ENCODE assay signal across 1 cellular context in the genomic region with DNA sequence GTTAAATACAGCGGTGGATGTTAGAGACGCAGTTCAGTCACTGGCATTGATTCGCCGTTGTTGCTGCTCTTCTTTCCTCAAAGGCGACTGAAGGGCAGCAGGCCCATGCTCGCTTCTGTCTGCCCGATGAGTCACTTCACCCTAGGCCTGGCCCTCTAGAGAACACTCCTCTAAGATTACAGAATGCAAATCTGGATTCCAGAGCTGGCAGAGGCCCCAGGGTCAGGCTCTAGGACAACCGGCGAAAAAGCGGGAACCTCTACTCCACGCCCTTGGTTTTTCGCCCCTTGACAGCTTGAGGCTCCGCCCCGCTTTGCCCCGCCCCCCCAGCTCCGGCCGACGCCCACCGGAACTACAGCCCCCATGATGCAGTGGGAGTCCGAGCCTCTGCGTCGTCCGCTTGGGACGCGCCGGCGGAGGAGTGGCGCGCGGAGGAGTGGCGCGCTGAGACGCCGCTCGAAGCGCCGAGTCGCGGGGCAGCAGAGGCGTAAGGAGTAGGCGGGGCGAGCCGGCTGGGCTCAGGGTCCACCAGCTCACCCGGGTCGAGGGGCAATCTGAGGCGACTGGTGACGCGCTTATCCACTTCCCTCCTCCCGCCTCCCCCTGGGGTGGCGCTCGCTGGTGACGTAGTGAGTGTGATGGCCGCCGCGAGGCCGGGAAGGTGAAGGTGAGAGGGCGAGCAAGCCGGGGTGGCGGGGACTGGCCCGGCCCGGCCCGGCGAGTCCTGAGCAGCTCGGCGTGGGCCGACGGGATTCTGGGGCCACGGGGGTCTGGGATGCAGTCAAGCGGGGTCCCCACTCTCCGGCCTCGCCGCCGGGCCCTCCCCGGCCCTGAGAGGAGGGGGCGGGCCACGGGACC.
TF ChIP-seq lines count a peak whose summit lies in the region.

A gene (plus strand): TSS at position 627 of the 858 bp plus-strand sequence. CDS start 8,725 bp downstream, outside the sequence.

TF ChIP-seq in HepG2, 621 proteins besides CTCF, POLR2A, EP300 and RAD21 (continued from another document and continues in another):
- TF ChIP-seq RORA (CRISPR knock-in tag; IDR thresholded peaks at IDR 0.05) (no peak), ZNF879 (CRISPR knock-in tag; IDR thresholded peaks at IDR 0.05) (no peak), NFE2L2 (IDR thresholded peaks at IDR 0.05; ENCODE audit: low read length) (no peak), CEBPB (IDR thresholded peaks at IDR 0.05; ENCODE audit: borderline replicate concordance, low read depth, low read length) (no peak), ISX (CRISPR knock-in tag; conservative IDR thresholded peaks at IDR 0.05) (peak; percentile 42; the same call in 1 of the 2 replicates), TCF12 (IDR thresholded peaks at IDR 0.05) (no peak), TCF12 (CRISPR knock-in tag; IDR thresholded peaks at IDR 0.05) (peak; percentile 72; the same call in 1 of the 2 replicates), RFXAP (CRISPR knock-in tag; IDR thresholded peaks at IDR 0.05; ENCODE audit: borderline replicate concordance) (peak; percentile 66), ZNF563 (CRISPR knock-in tag; IDR thresholded peaks at IDR 0.05) (peak; percentile 23; the same call in 1 of the 2 replicates), SRSF4 (IDR thresholded peaks at IDR 0.05; ENCODE audit: low read depth, low read length, poor library complexity, severe bottlenecking) (no peak), SPEN (CRISPR knock-in tag; IDR thresholded peaks at IDR 0.05; ENCODE audit: low read depth) (peak; percentile 93), ZFP37 (CRISPR knock-in tag; IDR thresholded peaks at IDR 0.05; ENCODE audit: borderline replicate concordance) (0 out of 2 replicates have a peak, but pooled peaks have one; percentile 6), IRX3 (CRISPR knock-in tag; IDR thresholded peaks at IDR 0.05; ENCODE audit: borderline replicate concordance, low read depth) (no peak), ZNF660 (CRISPR knock-in tag; IDR thresholded peaks at IDR 0.05; ENCODE audit: borderline replicate concordance, low read depth) (no peak), FLYWCH1 (CRISPR knock-in tag; IDR thresholded peaks at IDR 0.05) (no peak), IKZF1 (IDR thresholded peaks at IDR 0.05) (no peak), ZFP82 (CRISPR knock-in tag; IDR thresholded peaks at IDR 0.05; ENCODE audit: borderline replicate concordance) (no peak; the same call in 1 of the 2 replicates)
- TF ChIP-seq, protein P1, sequence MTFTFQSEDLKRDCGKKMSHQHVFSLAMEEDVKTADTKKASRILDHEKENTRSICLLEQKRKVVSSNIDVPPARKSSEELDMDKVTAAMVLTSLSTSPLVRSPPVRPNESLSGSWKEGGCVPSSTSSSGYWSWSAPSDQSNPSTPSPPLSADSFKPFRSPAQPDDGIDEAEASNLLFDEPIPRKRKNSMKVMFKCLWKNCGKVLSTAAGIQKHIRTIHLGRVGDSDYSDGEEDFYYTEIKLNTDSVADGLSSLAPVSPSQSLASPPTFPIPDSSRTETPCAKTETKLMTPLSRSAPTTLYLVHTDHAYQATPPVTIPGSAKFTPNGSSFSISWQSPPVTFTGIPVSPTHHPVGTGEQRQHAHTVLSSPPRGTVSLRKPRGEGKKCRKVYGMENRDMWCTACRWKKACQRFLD (CRISPR knock-in tag; IDR thresholded peaks at IDR 0.05; ENCODE audit: borderline replicate concordance), result no peak
- TF ChIP-seq, protein P2, sequence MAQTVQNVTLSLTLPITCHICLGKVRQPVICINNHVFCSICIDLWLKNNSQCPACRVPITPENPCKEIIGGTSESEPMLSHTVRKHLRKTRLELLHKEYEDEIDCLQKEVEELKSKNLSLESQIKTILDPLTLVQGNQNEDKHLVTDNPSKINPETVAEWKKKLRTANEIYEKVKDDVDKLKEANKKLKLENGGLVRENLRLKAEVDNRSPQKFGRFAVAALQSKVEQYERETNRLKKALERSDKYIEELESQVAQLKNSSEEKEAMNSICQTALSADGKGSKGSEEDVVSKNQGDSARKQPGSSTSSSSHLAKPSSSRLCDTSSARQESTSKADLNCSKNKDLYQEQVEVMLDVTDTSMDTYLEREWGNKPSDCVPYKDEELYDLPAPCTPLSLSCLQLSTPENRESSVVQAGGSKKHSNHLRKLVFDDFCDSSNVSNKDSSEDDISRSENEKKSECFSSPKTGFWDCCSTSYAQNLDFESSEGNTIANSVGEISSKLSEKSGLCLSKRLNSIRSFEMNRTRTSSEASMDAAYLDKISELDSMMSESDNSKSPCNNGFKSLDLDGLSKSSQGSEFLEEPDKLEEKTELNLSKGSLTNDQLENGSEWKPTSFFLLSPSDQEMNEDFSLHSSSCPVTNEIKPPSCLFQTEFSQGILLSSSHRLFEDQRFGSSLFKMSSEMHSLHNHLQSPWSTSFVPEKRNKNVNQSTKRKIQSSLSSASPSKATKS (CRISPR knock-in tag; IDR thresholded peaks at IDR 0.05), result 0 out of 2 replicates have a peak, but pooled peaks have one; percentile 50
- TF ChIP-seq, protein P3, sequence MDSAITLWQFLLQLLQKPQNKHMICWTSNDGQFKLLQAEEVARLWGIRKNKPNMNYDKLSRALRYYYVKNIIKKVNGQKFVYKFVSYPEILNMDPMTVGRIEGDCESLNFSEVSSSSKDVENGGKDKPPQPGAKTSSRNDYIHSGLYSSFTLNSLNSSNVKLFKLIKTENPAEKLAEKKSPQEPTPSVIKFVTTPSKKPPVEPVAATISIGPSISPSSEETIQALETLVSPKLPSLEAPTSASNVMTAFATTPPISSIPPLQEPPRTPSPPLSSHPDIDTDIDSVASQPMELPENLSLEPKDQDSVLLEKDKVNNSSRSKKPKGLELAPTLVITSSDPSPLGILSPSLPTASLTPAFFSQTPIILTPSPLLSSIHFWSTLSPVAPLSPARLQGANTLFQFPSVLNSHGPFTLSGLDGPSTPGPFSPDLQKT (CRISPR knock-in tag; IDR thresholded peaks at IDR 0.05; ENCODE audit: borderline replicate concordance), result no peak
- TF ChIP-seq, protein P4, sequence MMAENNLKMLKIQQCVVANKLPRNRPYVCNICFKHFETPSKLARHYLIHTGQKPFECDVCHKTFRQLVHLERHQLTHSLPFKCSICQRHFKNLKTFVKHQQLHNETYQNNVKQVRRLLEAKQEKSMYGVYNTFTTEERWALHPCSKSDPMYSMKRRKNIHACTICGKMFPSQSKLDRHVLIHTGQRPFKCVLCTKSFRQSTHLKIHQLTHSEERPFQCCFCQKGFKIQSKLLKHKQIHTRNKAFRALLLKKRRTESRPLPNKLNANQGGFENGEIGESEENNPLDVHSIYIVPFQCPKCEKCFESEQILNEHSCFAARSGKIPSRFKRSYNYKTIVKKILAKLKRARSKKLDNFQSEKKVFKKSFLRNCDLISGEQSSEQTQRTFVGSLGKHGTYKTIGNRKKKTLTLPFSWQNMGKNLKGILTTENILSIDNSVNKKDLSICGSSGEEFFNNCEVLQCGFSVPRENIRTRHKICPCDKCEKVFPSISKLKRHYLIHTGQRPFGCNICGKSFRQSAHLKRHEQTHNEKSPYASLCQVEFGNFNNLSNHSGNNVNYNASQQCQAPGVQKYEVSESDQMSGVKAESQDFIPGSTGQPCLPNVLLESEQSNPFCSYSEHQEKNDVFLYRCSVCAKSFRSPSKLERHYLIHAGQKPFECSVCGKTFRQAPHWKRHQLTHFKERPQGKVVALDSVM (CRISPR knock-in tag; IDR thresholded peaks at IDR 0.05), result peak; percentile 5; the same call in 1 of the 2 replicates
- TF ChIP-seq, protein P5, sequence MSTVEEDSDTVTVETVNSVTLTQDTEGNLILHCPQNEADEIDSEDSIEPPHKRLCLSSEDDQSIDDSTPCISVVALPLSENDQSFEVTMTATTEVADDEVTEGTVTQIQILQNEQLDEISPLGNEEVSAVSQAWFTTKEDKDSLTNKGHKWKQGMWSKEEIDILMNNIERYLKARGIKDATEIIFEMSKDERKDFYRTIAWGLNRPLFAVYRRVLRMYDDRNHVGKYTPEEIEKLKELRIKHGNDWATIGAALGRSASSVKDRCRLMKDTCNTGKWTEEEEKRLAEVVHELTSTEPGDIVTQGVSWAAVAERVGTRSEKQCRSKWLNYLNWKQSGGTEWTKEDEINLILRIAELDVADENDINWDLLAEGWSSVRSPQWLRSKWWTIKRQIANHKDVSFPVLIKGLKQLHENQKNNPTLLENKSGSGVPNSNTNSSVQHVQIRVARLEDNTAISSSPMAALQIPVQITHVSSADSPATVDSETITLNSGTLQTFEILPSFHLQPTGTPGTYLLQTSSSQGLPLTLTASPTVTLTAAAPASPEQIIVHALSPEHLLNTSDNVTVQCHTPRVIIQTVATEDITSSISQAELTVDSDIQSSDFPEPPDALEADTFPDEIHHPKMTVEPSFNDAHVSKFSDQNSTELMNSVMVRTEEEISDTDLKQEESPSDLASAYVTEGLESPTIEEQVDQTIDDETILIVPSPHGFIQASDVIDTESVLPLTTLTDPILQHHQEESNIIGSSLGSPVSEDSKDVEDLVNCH (CRISPR knock-in tag; IDR thresholded peaks at IDR 0.05), result no peak
- TF ChIP-seq, protein P6, sequence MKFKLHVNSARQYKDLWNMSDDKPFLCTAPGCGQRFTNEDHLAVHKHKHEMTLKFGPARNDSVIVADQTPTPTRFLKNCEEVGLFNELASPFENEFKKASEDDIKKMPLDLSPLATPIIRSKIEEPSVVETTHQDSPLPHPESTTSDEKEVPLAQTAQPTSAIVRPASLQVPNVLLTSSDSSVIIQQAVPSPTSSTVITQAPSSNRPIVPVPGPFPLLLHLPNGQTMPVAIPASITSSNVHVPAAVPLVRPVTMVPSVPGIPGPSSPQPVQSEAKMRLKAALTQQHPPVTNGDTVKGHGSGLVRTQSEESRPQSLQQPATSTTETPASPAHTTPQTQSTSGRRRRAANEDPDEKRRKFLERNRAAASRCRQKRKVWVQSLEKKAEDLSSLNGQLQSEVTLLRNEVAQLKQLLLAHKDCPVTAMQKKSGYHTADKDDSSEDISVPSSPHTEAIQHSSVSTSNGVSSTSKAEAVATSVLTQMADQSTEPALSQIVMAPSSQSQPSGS (CRISPR knock-in tag; IDR thresholded peaks at IDR 0.05), result peak; percentile 80
- TF ChIP-seq, protein P7, sequence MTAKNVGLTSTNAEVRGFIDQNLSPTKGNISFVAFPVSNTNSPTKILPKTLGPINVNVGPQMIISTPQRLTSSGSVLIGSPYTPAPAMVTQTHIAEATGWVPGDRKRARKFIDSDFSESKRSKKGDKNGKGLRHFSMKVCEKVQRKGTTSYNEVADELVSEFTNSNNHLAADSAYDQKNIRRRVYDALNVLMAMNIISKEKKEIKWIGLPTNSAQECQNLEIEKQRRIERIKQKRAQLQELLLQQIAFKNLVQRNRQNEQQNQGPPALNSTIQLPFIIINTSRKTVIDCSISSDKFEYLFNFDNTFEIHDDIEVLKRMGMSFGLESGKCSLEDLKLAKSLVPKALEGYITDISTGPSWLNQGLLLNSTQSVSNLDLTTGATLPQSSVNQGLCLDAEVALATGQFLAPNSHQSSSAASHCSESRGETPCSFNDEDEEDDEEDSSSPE (CRISPR knock-in tag; IDR thresholded peaks at IDR 0.05), result peak; percentile 93
- TF ChIP-seq, protein P8, sequence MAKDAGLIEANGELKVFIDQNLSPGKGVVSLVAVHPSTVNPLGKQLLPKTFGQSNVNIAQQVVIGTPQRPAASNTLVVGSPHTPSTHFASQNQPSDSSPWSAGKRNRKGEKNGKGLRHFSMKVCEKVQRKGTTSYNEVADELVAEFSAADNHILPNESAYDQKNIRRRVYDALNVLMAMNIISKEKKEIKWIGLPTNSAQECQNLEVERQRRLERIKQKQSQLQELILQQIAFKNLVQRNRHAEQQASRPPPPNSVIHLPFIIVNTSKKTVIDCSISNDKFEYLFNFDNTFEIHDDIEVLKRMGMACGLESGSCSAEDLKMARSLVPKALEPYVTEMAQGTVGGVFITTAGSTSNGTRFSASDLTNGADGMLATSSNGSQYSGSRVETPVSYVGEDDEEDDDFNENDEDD (CRISPR knock-in tag; IDR thresholded peaks at IDR 0.05; ENCODE audit: borderline replicate concordance), result peak; percentile 92
- TF ChIP-seq, protein P9, sequence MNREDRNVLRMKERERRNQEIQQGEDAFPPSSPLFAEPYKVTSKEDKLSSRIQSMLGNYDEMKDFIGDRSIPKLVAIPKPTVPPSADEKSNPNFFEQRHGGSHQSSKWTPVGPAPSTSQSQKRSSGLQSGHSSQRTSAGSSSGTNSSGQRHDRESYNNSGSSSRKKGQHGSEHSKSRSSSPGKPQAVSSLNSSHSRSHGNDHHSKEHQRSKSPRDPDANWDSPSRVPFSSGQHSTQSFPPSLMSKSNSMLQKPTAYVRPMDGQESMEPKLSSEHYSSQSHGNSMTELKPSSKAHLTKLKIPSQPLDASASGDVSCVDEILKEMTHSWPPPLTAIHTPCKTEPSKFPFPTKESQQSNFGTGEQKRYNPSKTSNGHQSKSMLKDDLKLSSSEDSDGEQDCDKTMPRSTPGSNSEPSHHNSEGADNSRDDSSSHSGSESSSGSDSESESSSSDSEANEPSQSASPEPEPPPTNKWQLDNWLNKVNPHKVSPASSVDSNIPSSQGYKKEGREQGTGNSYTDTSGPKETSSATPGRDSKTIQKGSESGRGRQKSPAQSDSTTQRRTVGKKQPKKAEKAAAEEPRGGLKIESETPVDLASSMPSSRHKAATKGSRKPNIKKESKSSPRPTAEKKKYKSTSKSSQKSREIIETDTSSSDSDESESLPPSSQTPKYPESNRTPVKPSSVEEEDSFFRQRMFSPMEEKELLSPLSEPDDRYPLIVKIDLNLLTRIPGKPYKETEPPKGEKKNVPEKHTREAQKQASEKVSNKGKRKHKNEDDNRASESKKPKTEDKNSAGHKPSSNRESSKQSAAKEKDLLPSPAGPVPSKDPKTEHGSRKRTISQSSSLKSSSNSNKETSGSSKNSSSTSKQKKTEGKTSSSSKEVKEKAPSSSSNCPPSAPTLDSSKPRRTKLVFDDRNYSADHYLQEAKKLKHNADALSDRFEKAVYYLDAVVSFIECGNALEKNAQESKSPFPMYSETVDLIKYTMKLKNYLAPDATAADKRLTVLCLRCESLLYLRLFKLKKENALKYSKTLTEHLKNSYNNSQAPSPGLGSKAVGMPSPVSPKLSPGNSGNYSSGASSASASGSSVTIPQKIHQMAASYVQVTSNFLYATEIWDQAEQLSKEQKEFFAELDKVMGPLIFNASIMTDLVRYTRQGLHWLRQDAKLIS (CRISPR knock-in tag; IDR thresholded peaks at IDR 0.05), result no peak
